ENCODE assay signal across 10 cellular contexts in genomic region chr1:202588644-202589189, GRCh38.
DNase-seq lines count a peak whose midpoint lies in the region; ATAC-seq and TF ChIP-seq lines count a peak whose summit lies in the region.
"Had no signal": no experiment of that assay in that cellular context is flagged by ENCODE, and none has a peak within 500 bp of the region (broad histone marks: within the 10 kb centered on the region; RNA-seq: fewer than 3 reads in every experiment).

No MANE protein-coding gene starts in this region.

- peaks cover 66% of the 10 kb centered on the region for H3K4me1 ChIP-seq in foreskin keratinocyte
- peaks cover 6 to 14% of the 10 kb centered on the region in 2 donors for H3K4me1 ChIP-seq in uterus

- H3K36me3 Mint-ChIP-seq in T-helper 17 cell (ENCODE audit: low read depth) (peaks cover 2% of the 10 kb centered on the region), neural crest cell (ENCODE audit: low read depth) (no peaks in the 10 kb centered on the region)

- H3K4me3 ChIP-seq in uterus: no peak overlapping the region

- no peaks in the 10 kb centered on the region for H3K9me3 ChIP-seq in T-helper 17 cell (ENCODE audit: control insufficient read depth, low read length, poor library complexity, severe bottlenecking)
- H3K9me3 ChIP-seq in uterus: no peaks in the 10 kb centered on the region

- H3K27ac ChIP-seq in foreskin keratinocyte: peak overlapping the region; percentile 71
- peak overlapping the region; percentile 87 to 100 for H3K27ac ChIP-seq in uterus
- H3K27ac ChIP-seq: KMS-11 had no signal

- ATAC-seq in T-helper 17 cell: no peak
- ATAC-seq in foreskin keratinocyte: peak; percentile 54
- no peak for ATAC-seq in stimulated activated naive CD8-positive, alpha-beta T cell treated with anti-CD3 and anti-CD28 coated beads, Interleukin-15, amount 100 ng/mL, for 72 hours
- ATAC-seq: activated T-helper 17 cell treated with anti-CD3 and anti-CD28 coated beads, Interleukin-2, amount 50 U/mL, for 72 hours had no signal

- intact Hi-C loops in uterus (cut with DNase I; ENCODE audit: low total_unique reads): no loop called here

- H3K4me1 Mint-ChIP-seq in T-helper 17 cell (peaks cover 8% of the 10 kb centered on the region), neural crest cell (peaks cover 31% of the 10 kb centered on the region)
- H3K4me1 Mint-ChIP-seq in stimulated activated naive CD8-positive, alpha-beta T cell treated with anti-CD3 and anti-CD28 coated beads, Interleukin-15, amount 100 ng/mL, for 72 hours: peaks cover 9% of the 10 kb centered on the region
- H3K4me1 Mint-ChIP-seq: activated T-helper 17 cell treated with anti-CD3 and anti-CD28 coated beads, Interleukin-2, amount 50 U/mL, for 72 hours had no signal

- DNase-seq in T-helper 17 cell: no peak
- peak in 1 of 2 donors; percentile 94 for DNase-seq in foreskin keratinocyte
- DNase-seq in neural crest cell (ENCODE audit: low read depth, low spot score): no peak
- DNase-seq in uterus: no peak
- no peak for DNase-seq in AG08396 (ENCODE audit: low spot score)
- no peak for DNase-seq in globus pallidus (ENCODE audit: low spot score)
- DNase-seq in stimulated activated naive CD8-positive, alpha-beta T cell treated with anti-CD3 and anti-CD28 coated beads, Interleukin-15, amount 100 ng/mL, for 72 hours: no peak
- DNase-seq: activated CD4-positive, CD25-positive, alpha-beta regulatory T cell had no signal

- H3K27ac Mint-ChIP-seq in T-helper 17 cell (peak overlapping the region; percentile 51), neural crest cell (ENCODE audit: unreplicated experiment) (peak overlapping the region; percentile 94)
- H3K27ac Mint-ChIP-seq in stimulated activated naive CD8-positive, alpha-beta T cell treated with anti-CD3 and anti-CD28 coated beads, Interleukin-15, amount 100 ng/mL, for 72 hours: no peak overlapping the region
- H3K27ac Mint-ChIP-seq: activated T-helper 17 cell treated with anti-CD3 and anti-CD28 coated beads, Interleukin-2, amount 50 U/mL, for 72 hours had no signal

- TF ChIP-seq POLR2A in uterus (IDR thresholded peaks at IDR 0.05): no peak

- H3K27me3 ChIP-seq in foreskin keratinocyte: no peaks in the 10 kb centered on the region
- H3K27me3 ChIP-seq in uterus: no peaks in the 10 kb centered on the region

- H3K4me3 Mint-ChIP-seq in T-helper 17 cell (no peak overlapping the region), neural crest cell (no peak overlapping the region)
- H3K4me3 Mint-ChIP-seq in stimulated activated naive CD8-positive, alpha-beta T cell treated with anti-CD3 and anti-CD28 coated beads, Interleukin-15, amount 100 ng/mL, for 72 hours: no peak overlapping the region
- H3K4me3 Mint-ChIP-seq: activated T-helper 17 cell treated with anti-CD3 and anti-CD28 coated beads, Interleukin-2, amount 50 U/mL, for 72 hours had no signal

- TF ChIP-seq CTCF in foreskin keratinocyte (conservative IDR thresholded peaks at IDR 0.05) (no peak), neural crest cell (conservative IDR thresholded peaks at IDR 0.05) (no peak), uterus (IDR thresholded peaks at IDR 0.05) (no peak)

- H3K27me3 Mint-ChIP-seq in T-helper 17 cell (no peaks in the 10 kb centered on the region), neural crest cell (ENCODE audit: low read depth) (no peaks in the 10 kb centered on the region)
- H3K27me3 Mint-ChIP-seq in stimulated activated naive CD8-positive, alpha-beta T cell treated with anti-CD3 and anti-CD28 coated beads, Interleukin-15, amount 100 ng/mL, for 72 hours: no peaks in the 10 kb centered on the region
- H3K27me3 Mint-ChIP-seq: activated T-helper 17 cell treated with anti-CD3 and anti-CD28 coated beads, Interleukin-2, amount 50 U/mL, for 72 hours had no signal

- no peaks in the 10 kb centered on the region for H3K36me3 ChIP-seq in uterus

- no peaks in the 10 kb centered on the region for H3K9me3 Mint-ChIP-seq in neural crest cell
- no peaks in the 10 kb centered on the region for H3K9me3 Mint-ChIP-seq in stimulated activated naive CD8-positive, alpha-beta T cell treated with anti-CD3 and anti-CD28 coated beads, Interleukin-15, amount 100 ng/mL, for 72 hours
- H3K9me3 Mint-ChIP-seq: activated T-helper 17 cell treated with anti-CD3 and anti-CD28 coated beads, Interleukin-2, amount 50 U/mL, for 72 hours had no signal

Comparison
In these comparisons a context has a peak if more than half of its experiments do, and no peak if none do; other contexts are left out.
1. H3K27ac Mint-ChIP-seq: peak in T-helper 17 cell (single experiment) and neural crest cell (single experiment); none in stimulated activated naive CD8-positive, alpha-beta T cell treated with anti-CD3 and anti-CD28 coated beads, Interleukin-15, amount 100 ng/mL, for 72 hours (0 of 2).